10 cellular contexts compared by ENCODE assay signal in genomic region chr17:10357768-10358167, GRCh38. TPM values are rescaled to one million over a fixed set of nuclear protein-coding genes. Genes with fewer than 3 reads are reported as not detected.
DNase-seq lines count a peak whose midpoint lies in the region; ATAC-seq, FAIRE-seq and TF ChIP-seq lines count a peak whose summit lies in the region.
"Had no signal": no experiment of that assay in that cellular context is flagged by ENCODE, and none has a peak within 500 bp of the region (broad histone marks: within the 10 kb centered on the region; RNA-seq: fewer than 3 reads in every experiment).

No MANE protein-coding gene starts in this region.

- H3K9ac ChIP-seq in liver (ENCODE audit: low read depth in 1 of 2, low read length in 2 of 2): no peak overlapping the region

- CTCF ChIA-PET in activated CD4-positive, alpha-beta memory T cell treated with anti-CD3 and anti-CD28 coated beads, Interleukin-2, amount 10 ng/mL, durations not matched to agents 7 days and 5 days (lab: Charles Lee): no interaction called here

- H3K4me3 Mint-ChIP-seq in activated CD4-positive, alpha-beta memory T cell treated with anti-CD3 and anti-CD28 coated beads, Interleukin-2, amount 10 ng/mL, durations not matched to agents 7 days and 5 days: no peak overlapping the region

- POLR2A ChIA-PET in activated CD4-positive, alpha-beta memory T cell treated with anti-CD3 and anti-CD28 coated beads, Interleukin-2, amount 10 ng/mL, durations not matched to agents 7 days and 5 days (lab: Charles Lee): no interaction called here

- H3K4me3 ChIP-seq in BE2C (ENCODE audit: low read depth, low read length) (no peak overlapping the region), liver (ENCODE audit: low read depth in 1 of 3, low read length in 3 of 3) (no peak overlapping the region)

- TF ChIP-seq CTCF in BE2C (IDR thresholded peaks at IDR 0.05; ENCODE audit: low read depth, low read length) (peak; percentile 21; the same call in 1 of the 2 replicates), liver (IDR thresholded peaks at IDR 0.05; ENCODE audit: low read depth, low read length, missing input control) (peak; percentile 32)

- H3K4me1 ChIP-seq in BE2C (no peaks in the 10 kb centered on the region), liver (ENCODE audit: control insufficient read depth in 4 of 4, insufficient read depth in 4 of 4, low read length in 3 of 4) (no peaks in the 10 kb centered on the region)

- no peak overlapping the region for H3K27ac Mint-ChIP-seq in activated CD4-positive, alpha-beta memory T cell treated with anti-CD3 and anti-CD28 coated beads, Interleukin-2, amount 10 ng/mL, durations not matched to agents 7 days and 5 days

- WGBS in liver: 15% methylated on average over 4 of the region's 4 CpGs

- peak; percentile 59 for FAIRE-seq in GM18507 (lab: Jason Lieb, UNC)

- DNase-seq in BE2C (no peak), GM18507 (ENCODE audit: extremely low spot score, insufficient read length, low read depth) (no peak), dedifferentiated amniotic fluid mesenchymal stem cell (ENCODE audit: extremely low spot score) (no peak), NCI-H128 (lab: John Stamatoyannopoulos, UW; ENCODE audit: unreplicated experiment) (no peak)
- DNase-seq in activated CD4-positive, alpha-beta memory T cell treated with anti-CD3 and anti-CD28 coated beads, Interleukin-2, amount 10 ng/mL, durations not matched to agents 7 days and 5 days: peak; percentile 17
- DNase-seq: activated naive CD4-positive, alpha-beta T cell treated with anti-CD3 and anti-CD28 coated beads, Interleukin-2, amount 50 U/mL, for 16 hours; NCI-H2029 treated with DMSO at 0.1 percent for 48 hours had no signal

- no peak for TF ChIP-seq RAD21 in liver (IDR thresholded peaks at IDR 0.05)

- H3K36me3 ChIP-seq in BE2C (no peaks in the 10 kb centered on the region), liver (ENCODE audit: control insufficient read depth in 4 of 4, insufficient read depth in 3 of 4, low read depth in 1 of 4, low read length in 3 of 4) (no peaks in the 10 kb centered on the region)

- no peaks in the 10 kb centered on the region for H3K9me3 ChIP-seq in BE2C
- H3K9me3 ChIP-seq in liver (ENCODE audit: control insufficient read depth in 4 of 4, low read length in 3 of 4): no peaks in the 10 kb centered on the region

- H3K27me3 ChIP-seq in BE2C (no peaks in the 10 kb centered on the region), liver (ENCODE audit: control insufficient read depth in 4 of 4, insufficient read depth in 4 of 4, low read length in 3 of 4) (peaks cover 0 to 22% (median 0%) of the 10 kb centered on the region in 4 donors)

- H3K27ac ChIP-seq in liver (ENCODE audit: low read depth in 1 of 2, low read length in 2 of 2): no peak overlapping the region

- H3K4me1 Mint-ChIP-seq in activated CD4-positive, alpha-beta memory T cell treated with anti-CD3 and anti-CD28 coated beads, Interleukin-2, amount 10 ng/mL, durations not matched to agents 7 days and 5 days: no peaks in the 10 kb centered on the region

- H3K27me3 Mint-ChIP-seq in activated CD4-positive, alpha-beta memory T cell treated with anti-CD3 and anti-CD28 coated beads, Interleukin-2, amount 10 ng/mL, durations not matched to agents 7 days and 5 days: no peaks in the 10 kb centered on the region

- H3K9me3 Mint-ChIP-seq in activated CD4-positive, alpha-beta memory T cell treated with anti-CD3 and anti-CD28 coated beads, Interleukin-2, amount 10 ng/mL, durations not matched to agents 7 days and 5 days: no peaks in the 10 kb centered on the region

- ATAC-seq in GM21528 (IDR thresholded peaks at IDR 0.05; ENCODE audit: low FRiP score, unreplicated experiment) (no peak), HG02852 (IDR thresholded peaks at IDR 0.05; ENCODE audit: unreplicated experiment) (no peak)

- H3K36me3 Mint-ChIP-seq in activated CD4-positive, alpha-beta memory T cell treated with anti-CD3 and anti-CD28 coated beads, Interleukin-2, amount 10 ng/mL, durations not matched to agents 7 days and 5 days (ENCODE audit: low read depth): no peaks in the 10 kb centered on the region

TF ChIP-seq in liver, 16 proteins besides CTCF, POLR2A, EP300 and RAD21:
- TF ChIP-seq HNF4A (conservative IDR thresholded peaks at IDR 0.05): no peak
- no peak for TF ChIP-seq TAF1 (conservative IDR thresholded peaks at IDR 0.05)
- TF ChIP-seq REST (IDR thresholded peaks at IDR 0.05): no peak
- TF ChIP-seq, protein P1, sequence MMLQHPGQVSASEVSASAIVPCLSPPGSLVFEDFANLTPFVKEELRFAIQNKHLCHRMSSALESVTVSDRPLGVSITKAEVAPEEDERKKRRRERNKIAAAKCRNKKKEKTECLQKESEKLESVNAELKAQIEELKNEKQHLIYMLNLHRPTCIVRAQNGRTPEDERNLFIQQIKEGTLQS (IDR thresholded peaks at IDR 0.05): no peak
- no peak for TF ChIP-seq FOXA2 (IDR thresholded peaks at IDR 0.05)
- no peak for TF ChIP-seq MAX (IDR thresholded peaks at IDR 0.05)
- no peak for TF ChIP-seq FOXA1 (IDR thresholded peaks at IDR 0.05)
- TF ChIP-seq ZBTB33 (IDR thresholded peaks at IDR 0.05): no peak
- no peak for TF ChIP-seq NR2F2 (IDR thresholded peaks at IDR 0.05)
- TF ChIP-seq HNF4G (IDR thresholded peaks at IDR 0.05): no peak
- no peak for TF ChIP-seq SP1 (IDR thresholded peaks at IDR 0.05)
- no peak for TF ChIP-seq RXRA (IDR thresholded peaks at IDR 0.05)
- no peak for TF ChIP-seq EGR1 (IDR thresholded peaks at IDR 0.05; ENCODE audit: low read depth in 2 of 2)
- no peak for TF ChIP-seq JUND (IDR thresholded peaks at IDR 0.05)
- no peak for TF ChIP-seq GABPA (IDR thresholded peaks at IDR 0.05 in 1 of 2, conservative IDR thresholded peaks at IDR 0.05 in 1 of 2)
- no peak for TF ChIP-seq YY1 (IDR thresholded peaks at IDR 0.05)

RNA-seq across cellular contexts. Expression of gene MYH13, which starts 15.0 kb away (rescaled TPM):
- not detected for polyA plus RNA-seq in BE2C (2012; ENCODE audit: insufficient read depth, insufficient read length, low read depth)
- total RNA-seq in activated CD4-positive, alpha-beta memory T cell treated with anti-CD3 and anti-CD28 coated beads, Interleukin-2, amount 10 ng/mL, durations not matched to agents 7 days and 5 days: not detected
- total RNA-seq in liver: not detected
- not detected for polyA plus RNA-seq in liver
